In genomic region chr12:46382974-46383653, GRCh38 we compare ENCODE assay signal across 1 cellular context.
TF ChIP-seq lines count a peak whose summit lies in the region.

No MANE protein-coding gene starts in this region.

TF ChIP-seq in K562, 482 proteins besides CTCF, POLR2A, EP300 and RAD21 (continued from another document and continues in another):
- TF ChIP-seq NR0B1 (IDR thresholded peaks at IDR 0.05; ENCODE audit: partially characterized antibody) (no peak), POLR2AphosphoS5 (IDR thresholded peaks at IDR 0.05; ENCODE audit: control insufficient read depth, insufficient read depth, low read depth, low read length) (no peak; the same call in none of the 2 replicates), ZNF280B (CRISPR knock-in tag; IDR thresholded peaks at IDR 0.05) (no peak), ZNF24 (IDR thresholded peaks at IDR 0.05) (peak; percentile 55; the same call in 1 of the 2 replicates), PML (IDR thresholded peaks at IDR 0.05; ENCODE audit: low read length) (0 out of 2 replicates have a peak, but pooled peaks have one; percentile 32), ZBTB43 (CRISPR knock-in tag; IDR thresholded peaks at IDR 0.05) (peak; percentile 39; the same call in 1 of the 2 replicates), HMG20B (CRISPR knock-in tag; IDR thresholded peaks at IDR 0.05) (no peak), STAT5B (CRISPR knock-in tag; IDR thresholded peaks at IDR 0.05) (no peak), L3MBTL2 (IDR thresholded peaks at IDR 0.05) (peak; percentile 97), NFIX (CRISPR knock-in tag; IDR thresholded peaks at IDR 0.05; ENCODE audit: low read depth) (no peak), ZNF354B (CRISPR knock-in tag; IDR thresholded peaks at IDR 0.05) (no peak), ZNF398 (CRISPR knock-in tag; IDR thresholded peaks at IDR 0.05) (no peak), THRB (CRISPR knock-in tag; conservative IDR thresholded peaks at IDR 0.05) (no peak), E2F3 (CRISPR knock-in tag; IDR thresholded peaks at IDR 0.05) (peak; percentile 79; the same call in 1 of the 2 replicates), FOXM1 (IDR thresholded peaks at IDR 0.05; ENCODE audit: low read depth) (no peak), FOXM1 (CRISPR knock-in tag; IDR thresholded peaks at IDR 0.05; ENCODE audit: low read depth) (0 out of 2 replicates have a peak, but pooled peaks have one; percentile 10), ELF1 (tag; IDR thresholded peaks at IDR 0.05) (peak; percentile 47; the same call in 1 of the 2 replicates), KDM2B (CRISPR knock-in tag; IDR thresholded peaks at IDR 0.05) (peak; percentile 46; the same call in 1 of the 2 replicates), ZNF764 (CRISPR knock-in tag; IDR thresholded peaks at IDR 0.05; ENCODE audit: low read depth) (no peak), TAF1 (IDR thresholded peaks at IDR 0.05; ENCODE audit: control insufficient read depth, extremely low read depth, insufficient read depth, low read length, severe bottlenecking) (peak; percentile 48), NBN (IDR thresholded peaks at IDR 0.05; ENCODE audit: low read depth) (0 out of 2 replicates have a peak, but pooled peaks have one; percentile 10), NFRKB (IDR thresholded peaks at IDR 0.05; ENCODE audit: low read depth) (peak; percentile 37; the same call in 1 of the 2 replicates), RAD51 (IDR thresholded peaks at IDR 0.05; ENCODE audit: borderline replicate concordance, low read depth) (peak; percentile 94), GTF2F1 (IDR thresholded peaks at IDR 0.05; ENCODE audit: low read depth, low read length) (peak; percentile 79), ZNF589 (CRISPR knock-in tag; IDR thresholded peaks at IDR 0.05; ENCODE audit: low read depth) (peak; percentile 85), DMBX1 (CRISPR knock-in tag; IDR thresholded peaks at IDR 0.05; ENCODE audit: borderline replicate concordance) (peak; percentile 86), ZNF311 (CRISPR knock-in tag; IDR thresholded peaks at IDR 0.05) (no peak), FOS (IDR thresholded peaks at IDR 0.05; ENCODE audit: extremely low read depth, insufficient read length) (peak; percentile 31), BRD4 (IDR thresholded peaks at IDR 0.05) (peak; percentile 90; the same call in 1 of the 2 replicates), ZNF134 (CRISPR knock-in tag; conservative IDR thresholded peaks at IDR 0.05) (peak; percentile 12; the same call in 1 of the 2 replicates), CREB3L1 (IDR thresholded peaks at IDR 0.05; ENCODE audit: borderline replicate concordance, low read depth) (peak; percentile 53), ZNF511 (CRISPR knock-in tag; IDR thresholded peaks at IDR 0.05) (peak; percentile 88), NR2C2 (CRISPR knock-in tag; IDR thresholded peaks at IDR 0.05) (no peak), NR2C2 (tag; IDR thresholded peaks at IDR 0.05) (peak; percentile 72), ZNF75A (CRISPR knock-in tag; IDR thresholded peaks at IDR 0.05) (0 out of 2 replicates have a peak, but pooled peaks have one; percentile 29), GABPB1 (CRISPR knock-in tag; IDR thresholded peaks at IDR 0.05) (peak; percentile 79), RB1 (IDR thresholded peaks at IDR 0.05; ENCODE audit: low read depth) (peak; percentile 83), ETV5 (CRISPR knock-in tag; IDR thresholded peaks at IDR 0.05; ENCODE audit: low read depth) (peak; percentile 70), DPF2 (IDR thresholded peaks at IDR 0.05) (peak; percentile 27; the same call in 1 of the 2 replicates), FOXK1 (CRISPR knock-in tag; IDR thresholded peaks at IDR 0.05; ENCODE audit: borderline replicate concordance) (no peak), JUND (IDR thresholded peaks at IDR 0.05; ENCODE audit: borderline replicate concordance, low read depth, low read length) (peak; percentile 95), JUND (tag; IDR thresholded peaks at IDR 0.05; ENCODE audit: borderline replicate concordance, low read depth, low read length) (peak; percentile 89; the same call in 1 of the 3 replicates), E2F8 (IDR thresholded peaks at IDR 0.05; ENCODE audit: low read depth, partially characterized antibody) (peak; percentile 11), MTA1 (IDR thresholded peaks at IDR 0.05; ENCODE audit: borderline replicate concordance) (peak; percentile 79), MBD2 (IDR thresholded peaks at IDR 0.05; ENCODE audit: borderline replicate concordance, low read depth) (no peak; the same call in 1 of the 2 replicates), FOXO4 (CRISPR knock-in tag; IDR thresholded peaks at IDR 0.05) (peak; percentile 64; the same call in 1 of the 2 replicates), NR2F6 (CRISPR knock-in tag; IDR thresholded peaks at IDR 0.05) (0 out of 2 replicates have a peak, but pooled peaks have one; percentile 24), NR4A1 (CRISPR knock-in tag; IDR thresholded peaks at IDR 0.05) (0 out of 2 replicates have a peak, but pooled peaks have one; percentile 58), NR4A1 (tag; IDR thresholded peaks at IDR 0.05) (0 out of 2 replicates have a peak, but pooled peaks have one; percentile 16), AFF4 (CRISPR knock-in tag; IDR thresholded peaks at IDR 0.05) (peak; percentile 66; the same call in 1 of the 2 replicates)
